ENCODE assay signal across 1 cellular context in genomic region chr12:119544780-119545625, GRCh38.
TF ChIP-seq lines count a peak whose summit lies in the region.

No MANE protein-coding gene starts in this region.

TF ChIP-seq in HEK293, 187 proteins besides CTCF, POLR2A, EP300 and RAD21 (continued from another document):
- TF ChIP-seq, protein P1, sequence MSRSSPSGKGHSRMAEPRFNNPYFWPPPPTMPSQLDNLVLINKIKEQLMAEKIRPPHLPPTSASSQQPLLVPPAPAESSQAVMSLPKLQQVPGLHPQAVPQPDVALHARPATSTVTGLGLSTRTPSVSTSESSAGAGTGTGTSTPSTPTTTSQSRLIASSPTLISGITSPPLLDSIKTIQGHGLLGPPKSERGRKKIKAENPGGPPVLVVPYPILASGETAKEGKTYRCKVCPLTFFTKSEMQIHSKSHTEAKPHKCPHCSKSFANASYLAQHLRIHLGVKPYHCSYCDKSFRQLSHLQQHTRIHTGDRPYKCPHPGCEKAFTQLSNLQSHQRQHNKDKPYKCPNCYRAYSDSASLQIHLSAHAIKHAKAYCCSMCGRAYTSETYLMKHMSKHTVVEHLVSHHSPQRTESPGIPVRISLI (tag by site-specific recombination; IDR thresholded peaks at IDR 0.05): peak; percentile 31; the same call in 1 of the 2 replicates
- TF ChIP-seq ZNF843 (tag by site-specific recombination; IDR thresholded peaks at IDR 0.05) (no peak), ZNF394 (tag by site-specific recombination; IDR thresholded peaks at IDR 0.05; ENCODE audit: borderline replicate concordance) (no peak), ZBTB8A (tag by site-specific recombination; IDR thresholded peaks at IDR 0.05) (no peak), ZFP3 (tag by site-specific recombination; IDR thresholded peaks at IDR 0.05; ENCODE audit: low read depth) (no peak), PRDM4 (tag by site-specific recombination; IDR thresholded peaks at IDR 0.05) (peak; percentile 55; the same call in 1 of the 2 replicates), ZNF23 (tag by site-specific recombination; IDR thresholded peaks at IDR 0.05; ENCODE audit: borderline replicate concordance) (no peak), ZNF175 (tag by site-specific recombination; IDR thresholded peaks at IDR 0.05) (no peak), ZNF521 (tag by site-specific recombination; IDR thresholded peaks at IDR 0.05) (no peak), ZNF626 (tag by site-specific recombination; IDR thresholded peaks at IDR 0.05) (no peak), KLF16 (tag by site-specific recombination; IDR thresholded peaks at IDR 0.05) (no peak), PRDM1 (tag by site-specific recombination; IDR thresholded peaks at IDR 0.05) (0 out of 2 replicates have a peak, but pooled peaks have one; percentile 20), GLIS1 (tag by site-specific recombination; IDR thresholded peaks at IDR 0.05) (peak; percentile 47), OVOL3 (tag by site-specific recombination; IDR thresholded peaks at IDR 0.05) (no peak), WT1 (tag by site-specific recombination; IDR thresholded peaks at IDR 0.05) (no peak), PRDM2 (tag by site-specific recombination; IDR thresholded peaks at IDR 0.05; ENCODE audit: borderline replicate concordance) (no peak), ZNF561 (tag by site-specific recombination; IDR thresholded peaks at IDR 0.05; ENCODE audit: borderline replicate concordance) (no peak)
- TF ChIP-seq, protein P2, sequence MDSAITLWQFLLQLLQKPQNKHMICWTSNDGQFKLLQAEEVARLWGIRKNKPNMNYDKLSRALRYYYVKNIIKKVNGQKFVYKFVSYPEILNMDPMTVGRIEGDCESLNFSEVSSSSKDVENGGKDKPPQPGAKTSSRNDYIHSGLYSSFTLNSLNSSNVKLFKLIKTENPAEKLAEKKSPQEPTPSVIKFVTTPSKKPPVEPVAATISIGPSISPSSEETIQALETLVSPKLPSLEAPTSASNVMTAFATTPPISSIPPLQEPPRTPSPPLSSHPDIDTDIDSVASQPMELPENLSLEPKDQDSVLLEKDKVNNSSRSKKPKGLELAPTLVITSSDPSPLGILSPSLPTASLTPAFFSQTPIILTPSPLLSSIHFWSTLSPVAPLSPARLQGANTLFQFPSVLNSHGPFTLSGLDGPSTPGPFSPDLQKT (IDR thresholded peaks at IDR 0.05; ENCODE audit: borderline replicate concordance, low read depth, low read length): no peak
- TF ChIP-seq, protein P3, sequence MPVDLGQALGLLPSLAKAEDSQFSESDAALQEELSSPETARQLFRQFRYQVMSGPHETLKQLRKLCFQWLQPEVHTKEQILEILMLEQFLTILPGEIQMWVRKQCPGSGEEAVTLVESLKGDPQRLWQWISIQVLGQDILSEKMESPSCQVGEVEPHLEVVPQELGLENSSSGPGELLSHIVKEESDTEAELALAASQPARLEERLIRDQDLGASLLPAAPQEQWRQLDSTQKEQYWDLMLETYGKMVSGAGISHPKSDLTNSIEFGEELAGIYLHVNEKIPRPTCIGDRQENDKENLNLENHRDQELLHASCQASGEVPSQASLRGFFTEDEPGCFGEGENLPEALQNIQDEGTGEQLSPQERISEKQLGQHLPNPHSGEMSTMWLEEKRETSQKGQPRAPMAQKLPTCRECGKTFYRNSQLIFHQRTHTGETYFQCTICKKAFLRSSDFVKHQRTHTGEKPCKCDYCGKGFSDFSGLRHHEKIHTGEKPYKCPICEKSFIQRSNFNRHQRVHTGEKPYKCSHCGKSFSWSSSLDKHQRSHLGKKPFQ (tag by site-specific recombination; IDR thresholded peaks at IDR 0.05): no peak
TF ChIP-seq in HEK293: peak in this region for 5.
